ENCODE assay signal across 8 cellular contexts in the genomic region with DNA sequence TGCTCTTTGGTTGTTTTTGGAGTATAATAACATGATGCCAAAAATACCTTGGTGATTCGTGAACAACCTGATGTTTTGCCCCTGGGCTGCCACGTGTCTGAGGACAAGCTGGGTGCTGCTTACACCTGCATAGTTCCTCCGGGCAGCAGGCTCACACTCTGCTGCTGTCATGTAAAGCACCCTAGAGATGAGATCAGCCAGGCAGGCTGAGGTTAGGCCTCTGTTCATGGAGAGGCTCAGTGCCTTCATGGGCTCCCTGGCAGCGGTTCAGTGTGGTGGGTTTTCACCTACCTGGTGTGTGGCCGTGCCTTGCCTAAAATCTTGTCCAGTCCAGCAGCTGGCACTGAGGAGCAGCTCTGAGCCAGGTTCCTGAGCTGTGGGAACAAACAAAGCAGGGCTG.
DNase-seq lines count a peak whose midpoint lies in the region; ATAC-seq and TF ChIP-seq lines count a peak whose summit lies in the region.

No MANE protein-coding gene starts in this region.

- no peaks in the 10 kb centered on the region for H3K36me3 Mint-ChIP-seq in activated CD4-positive, alpha-beta T cell treated with anti-CD3 and anti-CD28 coated beads, Interleukin-2, amount 10 ng/mL, durations not matched to agents 7 days and 5 days (ENCODE audit: low read depth)
- no peaks in the 10 kb centered on the region for H3K36me3 Mint-ChIP-seq in activated naive CD8-positive, alpha-beta T cell treated with anti-CD3 and anti-CD28 coated beads, Interleukin-2, amount 50 U/mL, for 24 hours (ENCODE audit: low read depth)
- no peaks in the 10 kb centered on the region for H3K36me3 Mint-ChIP-seq in stimulated activated naive B cell treated with anti-CD40 and anti-IgM and Interleukin-4, amounts not matched to agents 10 μg/mL and 1 μg/mL and 100 μg/mL, for 72 hours

- H3K27ac ChIP-seq in effector memory CD4-positive, alpha-beta T cell (ENCODE audit: insufficient read depth, low read length, poor library complexity, severe bottlenecking), result no peak overlapping the region

- H3K27me3 Mint-ChIP-seq in activated CD4-positive, alpha-beta T cell treated with anti-CD3 and anti-CD28 coated beads, Interleukin-2, amount 10 ng/mL, durations not matched to agents 7 days and 5 days, result no peaks in the 10 kb centered on the region
- H3K27me3 Mint-ChIP-seq in activated naive CD8-positive, alpha-beta T cell treated with anti-CD3 and anti-CD28 coated beads, Interleukin-2, amount 50 U/mL, for 24 hours, result no peaks in the 10 kb centered on the region
- H3K27me3 Mint-ChIP-seq in stimulated activated naive B cell treated with anti-CD40 and anti-IgM and Interleukin-4, amounts not matched to agents 10 μg/mL and 1 μg/mL and 100 μg/mL, for 72 hours, result no peaks in the 10 kb centered on the region

- H3K4me3 Mint-ChIP-seq in activated CD4-positive, alpha-beta T cell treated with anti-CD3 and anti-CD28 coated beads, Interleukin-2, amount 10 ng/mL, durations not matched to agents 7 days and 5 days, result peak overlapping the region; percentile 16
- H3K4me3 Mint-ChIP-seq in activated naive CD8-positive, alpha-beta T cell treated with anti-CD3 and anti-CD28 coated beads, Interleukin-2, amount 50 U/mL, for 24 hours, result peak overlapping the region; percentile 58
- H3K4me3 Mint-ChIP-seq in stimulated activated naive B cell treated with anti-CD40 and anti-IgM and Interleukin-4, amounts not matched to agents 10 μg/mL and 1 μg/mL and 100 μg/mL, for 72 hours, result peak overlapping the region; percentile 57 to 74

- H4K20me1 ChIP-seq in Loucy (ENCODE audit: insufficient read depth, low read length, poor library complexity, severe bottlenecking), result no peaks in the 10 kb centered on the region

- POLR2A ChIA-PET in activated CD4-positive, alpha-beta T cell treated with anti-CD3 and anti-CD28 coated beads, Interleukin-2, amount 10 ng/mL, durations not matched to agents 7 days and 5 days (lab: Charles Lee), result interaction anchor here (0.6 kb wide), 1 partner anchor 94 kb away, joined by 3 read pairs; no protein-coding TSS in a partner anchor

- CTCF ChIA-PET in activated CD4-positive, alpha-beta T cell treated with anti-CD3 and anti-CD28 coated beads, Interleukin-2, amount 10 ng/mL, durations not matched to agents 7 days and 5 days (lab: Charles Lee), result interaction anchor here (0.8 to 9.9 kb wide), 22 partner anchors 8 to 305 kb away, joined by 3 to 130 read pairs (median 6); a partner anchor contains a TSS

- peaks cover 79% of the 10 kb centered on the region for H3K4me1 Mint-ChIP-seq in activated CD4-positive, alpha-beta T cell treated with anti-CD3 and anti-CD28 coated beads, Interleukin-2, amount 10 ng/mL, durations not matched to agents 7 days and 5 days
- H3K4me1 Mint-ChIP-seq in activated naive CD8-positive, alpha-beta T cell treated with anti-CD3 and anti-CD28 coated beads, Interleukin-2, amount 50 U/mL, for 24 hours, result peaks cover 96% of the 10 kb centered on the region
- H3K4me1 Mint-ChIP-seq in stimulated activated naive B cell treated with anti-CD40 and anti-IgM and Interleukin-4, amounts not matched to agents 10 μg/mL and 1 μg/mL and 100 μg/mL, for 72 hours, result peaks cover 77 to 95% of the 10 kb centered on the region in 2 donors

- no peaks in the 10 kb centered on the region for H3K79me2 ChIP-seq in Loucy (ENCODE audit: insufficient read depth, low read length)

- H3K9me2 ChIP-seq in Loucy (replicated peaks; ENCODE audit: low read depth, low read length), result no peaks in the 10 kb centered on the region

- no peak for TF ChIP-seq CTCF in Loucy (conservative IDR thresholded peaks at IDR 0.05; ENCODE audit: low read length)

- peaks cover 27% of the 10 kb centered on the region for H3K4me1 ChIP-seq in Loucy (ENCODE audit: insufficient read depth, low read length, poor library complexity, severe bottlenecking)
- peaks cover 53% of the 10 kb centered on the region for H3K4me1 ChIP-seq in effector memory CD4-positive, alpha-beta T cell (ENCODE audit: control insufficient read depth, insufficient read depth, low read length, poor library complexity, severe bottlenecking)

- no peak overlapping the region for H3K9ac ChIP-seq in Loucy (ENCODE audit: low read depth, low read length, poor library complexity, severe bottlenecking)

- H2AFZ ChIP-seq in Loucy (ENCODE audit: low read length), result peak overlapping the region; percentile 34; the same call in 1 of the 2 replicates

- no peaks in the 10 kb centered on the region for H3K9me3 ChIP-seq in Loucy (ENCODE audit: insufficient read depth, low read depth, low read length)
- no peaks in the 10 kb centered on the region for H3K9me3 ChIP-seq in effector memory CD4-positive, alpha-beta T cell (ENCODE audit: control insufficient read depth, low read length)

- ATAC-seq in activated naive CD8-positive, alpha-beta T cell treated with anti-CD3 and anti-CD28 coated beads, Interleukin-2, amount 50 U/mL, for 24 hours, result no peak
- peak; percentile 59 to 63 for ATAC-seq in stimulated activated naive B cell treated with anti-CD40 and anti-IgM and Interleukin-4, amounts not matched to agents 10 μg/mL and 1 μg/mL and 100 μg/mL, for 72 hours (replicated peaks)

- no peaks in the 10 kb centered on the region for H3K36me3 ChIP-seq in Loucy (ENCODE audit: insufficient read depth, low read length)
- no peaks in the 10 kb centered on the region for H3K36me3 ChIP-seq in effector memory CD4-positive, alpha-beta T cell (ENCODE audit: control insufficient read depth, insufficient read depth, low read length)

- no peak overlapping the region for H3K4me2 ChIP-seq in Loucy (ENCODE audit: low read depth, low read length, poor library complexity, severe bottlenecking)

- H3K27ac Mint-ChIP-seq in activated CD4-positive, alpha-beta T cell treated with anti-CD3 and anti-CD28 coated beads, Interleukin-2, amount 10 ng/mL, durations not matched to agents 7 days and 5 days, result peak overlapping the region; percentile 83
- peak overlapping the region; percentile 87 for H3K27ac Mint-ChIP-seq in activated naive CD8-positive, alpha-beta T cell treated with anti-CD3 and anti-CD28 coated beads, Interleukin-2, amount 50 U/mL, for 24 hours
- peak overlapping the region; percentile 95 for H3K27ac Mint-ChIP-seq in stimulated activated naive B cell treated with anti-CD40 and anti-IgM and Interleukin-4, amounts not matched to agents 10 μg/mL and 1 μg/mL and 100 μg/mL, for 72 hours

- H3K4me3 ChIP-seq in Loucy (ENCODE audit: low read length, poor library complexity, severe bottlenecking), result no peak overlapping the region
- no peak overlapping the region for H3K4me3 ChIP-seq in effector memory CD4-positive, alpha-beta T cell (ENCODE audit: insufficient read depth, low read depth, low read length, poor library complexity, severe bottlenecking)

- H3F3A ChIP-seq in Loucy (ENCODE audit: low read depth), result peaks cover 8% of the 10 kb centered on the region; the same call in 1 of the 2 replicates

- H3K27me3 ChIP-seq in Loucy (ENCODE audit: insufficient read depth, low read length, poor library complexity, severe bottlenecking), result no peaks in the 10 kb centered on the region
- H3K27me3 ChIP-seq in effector memory CD4-positive, alpha-beta T cell (replicated peaks; ENCODE audit: control insufficient read depth, insufficient read depth, low read length, poor library complexity, severe bottlenecking), result no peaks in the 10 kb centered on the region

- no peaks in the 10 kb centered on the region for H3K9me3 Mint-ChIP-seq in activated CD4-positive, alpha-beta T cell treated with anti-CD3 and anti-CD28 coated beads, Interleukin-2, amount 10 ng/mL, durations not matched to agents 7 days and 5 days
- H3K9me3 Mint-ChIP-seq in activated naive CD8-positive, alpha-beta T cell treated with anti-CD3 and anti-CD28 coated beads, Interleukin-2, amount 50 U/mL, for 24 hours, result no peaks in the 10 kb centered on the region
- H3K9me3 Mint-ChIP-seq in stimulated activated naive B cell treated with anti-CD40 and anti-IgM and Interleukin-4, amounts not matched to agents 10 μg/mL and 1 μg/mL and 100 μg/mL, for 72 hours, result no peaks in the 10 kb centered on the region

- DNase-seq in activated CD4-positive, alpha-beta T cell treated with anti-CD3 and anti-CD28 coated beads, Interleukin-2, amount 10 ng/mL, durations not matched to agents 7 days and 5 days, result peak; percentile 34
- DNase-seq in activated CD4-positive, alpha-beta T cell treated with anti-CD3 and anti-CD28 coated beads for 4 hours, result no peak
- DNase-seq in activated naive CD8-positive, alpha-beta T cell treated with anti-CD3 and anti-CD28 coated beads, Interleukin-2, amount 50 U/mL, for 24 hours, result peak; percentile 41
- peak; percentile 59 for DNase-seq in stimulated activated naive B cell treated with anti-CD40 and anti-IgM and Interleukin-4, amounts not matched to agents 10 μg/mL and 1 μg/mL and 100 μg/mL, for 72 hours
- DNase-seq in inferior parietal cortex (ENCODE audit: extremely low spot score) (no peak), T1000 (lab: John Stamatoyannopoulos, UW) (no peak)
- no peak for DNase-seq in effector memory CD4-positive, alpha-beta T cell

Comparison
In these comparisons a context has a peak if more than half of its experiments do, and no peak if none do; other contexts are left out.
1. DNase-seq: peak in activated CD4-positive, alpha-beta T cell treated with anti-CD3 and anti-CD28 coated beads, Interleukin-2, amount 10 ng/mL, durations not matched to agents 7 days and 5 days (single experiment), activated naive CD8-positive, alpha-beta T cell treated with anti-CD3 and anti-CD28 coated beads, Interleukin-2, amount 50 U/mL, for 24 hours (single experiment) and stimulated activated naive B cell treated with anti-CD40 and anti-IgM and Interleukin-4, amounts not matched to agents 10 μg/mL and 1 μg/mL and 100 μg/mL, for 72 hours (single experiment); none in activated CD4-positive, alpha-beta T cell treated with anti-CD3 and anti-CD28 coated beads for 4 hours (0 of 2), inferior parietal cortex (single experiment), T1000 (single experiment) and effector memory CD4-positive, alpha-beta T cell (0 of 3).
2. Peak in every context shown above with its lines, with median percentiles within 50 percentile points of each other: H3K27ac Mint-ChIP-seq and H3K4me3 Mint-ChIP-seq.